In genomic region chr17:8155341-8156173, GRCh38 we compare ENCODE assay signal across 7 cellular contexts. TPM values are rescaled to one million over a fixed set of nuclear protein-coding genes. Genes with fewer than 3 reads are reported as not detected.
DNase-seq lines count a peak whose midpoint lies in the region; ATAC-seq, FAIRE-seq and TF ChIP-seq lines count a peak whose summit lies in the region.

No MANE protein-coding gene starts in this region.

- no peak for ATAC-seq in HG02763 (IDR thresholded peaks at IDR 0.05; ENCODE audit: unreplicated experiment)

- H3K27me3 ChIP-seq in HUES64 (ENCODE audit: insufficient read depth, low read length), result no peaks in the 10 kb centered on the region
- no peaks in the 10 kb centered on the region for H3K27me3 ChIP-seq in bronchial epithelial cell (ENCODE audit: control insufficient read depth, insufficient read depth, low read length)
- no peaks in the 10 kb centered on the region for H3K27me3 ChIP-seq in liver (ENCODE audit: control insufficient read depth in 4 of 4, insufficient read depth in 4 of 4, low read length in 3 of 4)
- no peaks in the 10 kb centered on the region for H3K27me3 ChIP-seq in thyroid gland

- no peaks in the 10 kb centered on the region for H3K9me3 ChIP-seq in HUES64 (ENCODE audit: insufficient read depth, low read depth, low read length)
- no peaks in the 10 kb centered on the region for H3K9me3 ChIP-seq in liver (ENCODE audit: control insufficient read depth in 4 of 4, low read length in 3 of 4)
- H3K9me3 ChIP-seq in thyroid gland, result no peaks in the 10 kb centered on the region

- intact Hi-C loops in thyroid gland (cut with DNase I), result no loop called here

- DNase-seq in bronchial epithelial cell (ENCODE audit: low read depth) (peak; percentile 27), thyroid gland (peak; percentile 81 to 82), NCI-H146 treated with DMSO at 0.1 percent for 48 hours (lab: John Stamatoyannopoulos, UW; ENCODE audit: unreplicated experiment) (no peak)
- no peak for DNase-seq in activated CD8-positive, alpha-beta memory T cell treated with anti-CD3 and anti-CD28 coated beads for 24 hours

- H3K9ac ChIP-seq in HUES64 (ENCODE audit: low read depth, low read length) (peak overlapping the region; percentile 66), liver (ENCODE audit: low read depth in 1 of 2, low read length in 2 of 2) (peak overlapping the region; percentile 88 to 100)

- H3K27ac ChIP-seq in HUES64 (ENCODE audit: low read depth, low read length), result peak overlapping the region; percentile 57; the same call in 1 of the 2 replicates
- peak overlapping the region; percentile 97 to 99 for H3K27ac ChIP-seq in liver (ENCODE audit: low read depth in 1 of 2, low read length in 2 of 2)
- H3K27ac ChIP-seq in thyroid gland, result peak overlapping the region; percentile 98 to 100 (median 100)

- peak; percentile 39 to 92 for TF ChIP-seq POLR2A in thyroid gland (IDR thresholded peaks at IDR 0.05)

- TF ChIP-seq CTCF in bronchial epithelial cell (IDR thresholded peaks at IDR 0.05; ENCODE audit: insufficient read depth, low read length, severe bottlenecking) (no peak), liver (IDR thresholded peaks at IDR 0.05; ENCODE audit: low read depth, low read length, missing input control) (no peak), thyroid gland (IDR thresholded peaks at IDR 0.05) (no peak)

- H3K4me3 ChIP-seq in HUES64 (ENCODE audit: low read length), result peak overlapping the region; percentile 77
- peak overlapping the region; percentile 88 for H3K4me3 ChIP-seq in bronchial epithelial cell (ENCODE audit: low read depth, low read length)
- peak overlapping the region; percentile 69 to 99 (median 89) for H3K4me3 ChIP-seq in liver (ENCODE audit: low read depth in 1 of 3, low read length in 3 of 3)
- peak overlapping the region; percentile 63 to 100 (median 81) for H3K4me3 ChIP-seq in thyroid gland (replicated peaks in 1 of 3)

- WGBS in HUES64, result 33% methylated on average over 22 of the region's 22 CpGs
- 9% methylated on average over 22 of the region's 22 CpGs for WGBS in liver
- 11 to 14% methylated on average over 22 of the region's 22 CpGs for WGBS in thyroid gland, 2 donors

- no peak for TF ChIP-seq RAD21 in liver (IDR thresholded peaks at IDR 0.05)

- no peak for FAIRE-seq in bronchial epithelial cell (lab: Jason Lieb, UNC)

- H3K36me3 ChIP-seq in HUES64 (ENCODE audit: insufficient read depth, low read length) (peaks cover 8% of the 10 kb centered on the region), bronchial epithelial cell (ENCODE audit: control insufficient read depth, insufficient read depth, low read length) (peaks cover 22% of the 10 kb centered on the region), liver (ENCODE audit: control insufficient read depth in 4 of 4, insufficient read depth in 3 of 4, low read depth in 1 of 4, low read length in 3 of 4) (peaks cover 2 to 7% (median 5%) of the 10 kb centered on the region in 4 donors), thyroid gland (peaks cover 7 to 8% of the 10 kb centered on the region in 2 donors)

- H3K4me1 ChIP-seq in HUES64 (ENCODE audit: insufficient read depth, low read length) (peaks cover 31% of the 10 kb centered on the region), liver (ENCODE audit: control insufficient read depth in 4 of 4, insufficient read depth in 4 of 4, low read length in 3 of 4) (peaks cover 13 to 63% (median 39%) of the 10 kb centered on the region in 4 donors), thyroid gland (peaks cover 30 to 54% of the 10 kb centered on the region in 2 donors)

TF ChIP-seq in liver, 16 proteins besides CTCF, POLR2A, EP300 and RAD21:
- TF ChIP-seq ZBTB33 (IDR thresholded peaks at IDR 0.05) (no peak), JUND (IDR thresholded peaks at IDR 0.05) (no peak), GABPA (IDR thresholded peaks at IDR 0.05 in 1 of 2, conservative IDR thresholded peaks at IDR 0.05 in 1 of 2) (no peak), SP1 (IDR thresholded peaks at IDR 0.05) (no peak), HNF4A (conservative IDR thresholded peaks at IDR 0.05) (no peak), EGR1 (IDR thresholded peaks at IDR 0.05; ENCODE audit: low read depth in 2 of 2) (no peak), RXRA (IDR thresholded peaks at IDR 0.05) (no peak), TAF1 (conservative IDR thresholded peaks at IDR 0.05) (no peak), MAX (IDR thresholded peaks at IDR 0.05) (no peak), YY1 (IDR thresholded peaks at IDR 0.05) (no peak), FOXA2 (IDR thresholded peaks at IDR 0.05) (no peak)
- TF ChIP-seq, protein P1, sequence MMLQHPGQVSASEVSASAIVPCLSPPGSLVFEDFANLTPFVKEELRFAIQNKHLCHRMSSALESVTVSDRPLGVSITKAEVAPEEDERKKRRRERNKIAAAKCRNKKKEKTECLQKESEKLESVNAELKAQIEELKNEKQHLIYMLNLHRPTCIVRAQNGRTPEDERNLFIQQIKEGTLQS (IDR thresholded peaks at IDR 0.05), result no peak

RNA-seq across cellular contexts. Expression of gene PER1, which starts 3.4 kb away (rescaled TPM):
- 14.0 TPM for polyA plus RNA-seq in HUES64 (2013, experiment 1 of 2)
- polyA plus RNA-seq in HUES64 (2013, experiment 2 of 2), result 18.1 TPM
- total RNA-seq in bronchial epithelial cell, result 21.9 and 26.4 TPM in 2 replicates
- total RNA-seq in liver, result 10 to 100 TPM; 10.1 to 71.6 TPM
- 10 to 100 TPM; 24.9 to 34.6 TPM for polyA plus RNA-seq in liver
- total RNA-seq in thyroid gland, result 100 to 1,000 TPM in 3 of 4 donors, 10 to 100 TPM in 1; 85.2 to 148 (median 137) TPM

RNA-seq across cellular contexts. Expression of gene VAMP2, which starts 7.2 kb away (rescaled TPM):
- polyA plus RNA-seq in HUES64 (2013, experiment 1 of 2), result 14.3 TPM
- 18.9 TPM for polyA plus RNA-seq in HUES64 (2013, experiment 2 of 2)
- total RNA-seq in bronchial epithelial cell (2.1 and 4.4 TPM in 2 replicates), liver (1 to 10 TPM; 4.2 to 9.0 TPM), thyroid gland (10 to 100 TPM; 30.6 to 35.2 (median 33.4) TPM)
- 10 to 100 TPM; 11.4 to 25.9 TPM for polyA plus RNA-seq in liver

RNA-seq across cellular contexts. Expression of gene TMEM107, which starts 20.6 kb away (rescaled TPM):
- 29.8 TPM for polyA plus RNA-seq in HUES64 (2013, experiment 1 of 2)
- polyA plus RNA-seq in HUES64 (2013, experiment 2 of 2), result 35.4 TPM
- total RNA-seq in bronchial epithelial cell (20.2 and 24.2 TPM in 2 replicates), liver (1 to 10 TPM; 4.5 to 8.4 TPM), thyroid gland (10 to 100 TPM; 19.7 to 34.7 (median 32.2) TPM)
- polyA plus RNA-seq in liver, result 1 to 10 TPM; 3.0 to 3.9 TPM

RNA-seq across cellular contexts. Expression of gene HES7, which starts 31.7 kb away (rescaled TPM):
- 0.85 TPM for polyA plus RNA-seq in HUES64 (2013, experiment 1 of 2)
- polyA plus RNA-seq in HUES64 (2013, experiment 2 of 2), result 0.89 TPM
- total RNA-seq in bronchial epithelial cell (0.13 and 1.3 TPM in 2 replicates), liver (not detected), thyroid gland (1 to 10 TPM in 1 of 4 donors, not detected in 3; 1.7 TPM)
- not detected for polyA plus RNA-seq in liver

RNA-seq across cellular contexts. Expression of gene BORCS6, which starts 34.4 kb away (rescaled TPM):
- 2.6 TPM for polyA plus RNA-seq in HUES64 (2013, experiment 1 of 2)
- 3.0 TPM for polyA plus RNA-seq in HUES64 (2013, experiment 2 of 2)
- total RNA-seq in bronchial epithelial cell (6.5 and 6.8 TPM in 2 replicates), liver (1 to 10 TPM; 5.1 to 6.8 TPM), thyroid gland (10 to 100 TPM in 3 of 4 donors, 1 to 10 TPM in 1; 7.7 to 17.0 (median 15.5) TPM)
- 1 to 10 TPM; 4.1 to 6.4 TPM for polyA plus RNA-seq in liver

Comparison
In these comparisons a context has a peak if more than half of its experiments do, and no peak if none do; other contexts are left out.
1. DNase-seq: peak in bronchial epithelial cell (single experiment) and thyroid gland (2 of 2); none in NCI-H146 treated with DMSO at 0.1 percent for 48 hours (single experiment) and activated CD8-positive, alpha-beta memory T cell treated with anti-CD3 and anti-CD28 coated beads for 24 hours (single experiment).
2. Peak in every context shown above with its lines, with median percentiles within 50 percentile points of each other: H3K27ac ChIP-seq and H3K4me3 ChIP-seq.